10 cellular contexts compared by ENCODE assay signal in genomic region chr2:240690421-240691074, GRCh38. TPM values are rescaled to one million over a fixed set of nuclear protein-coding genes. Genes with fewer than 3 reads are reported as not detected.
A peak's percentile ranks its signal among the peaks of the same experiment; 100 is the strongest.
DNase-seq lines count a peak whose midpoint lies in the region; ATAC-seq, FAIRE-seq and TF ChIP-seq lines count a peak whose summit lies in the region.
"Not testable (repeated sequence)": the region's sequence is repeated elsewhere in the genome, so short reads cannot be mapped to it uniquely, and the experiment has no call there.
"Had no signal": no experiment of that assay in that cellular context is flagged by ENCODE, and none has a peak within 500 bp of the region (broad histone marks: within the 10 kb centered on the region; RNA-seq: fewer than 3 reads in every experiment).

No MANE protein-coding gene starts in this region.

- peak; percentile 47 for FAIRE-seq in bronchial epithelial cell (lab: Jason Lieb, UNC)

- not testable (repeated sequence) for H3K27ac ChIP-seq in CD4-positive, alpha-beta T cell (ENCODE audit: low read depth, low read length); upper lobe of right lung

- not testable (repeated sequence) for H3K9me3 ChIP-seq in CD4-positive, alpha-beta T cell (ENCODE audit: control insufficient read depth, low read length); upper lobe of right lung

- DNase-seq in CD4-positive, alpha-beta T cell; bronchial epithelial cell (ENCODE audit: low read depth): not testable (repeated sequence)
- DNase-seq in H7 (peak; percentile 28), Right ventricle myocardium superior (peak; percentile 10), upper lobe of right lung (peak; percentile 46)
- peak; percentile 2 for DNase-seq in T-helper 2 cell treated with Interferon-gamma antibody and Interleukin-4, amounts not matched to agents 5 μg/mL and 100 μg/mL, for 36 hours (ENCODE audit: low spot score)
- DNase-seq in activated T-cell treated with anti-CD3 and anti-CD28 coated beads, Interleukin-2, amount 50 U/mL, for 24 hours: peak; percentile 27
- peak in 1 of 10 donors; percentile 60 for DNase-seq in naive thymus-derived CD8-positive, alpha-beta T cell

- peak; percentile 71 for ATAC-seq in CD4-positive, alpha-beta T cell (ENCODE audit: poor library complexity)
- ATAC-seq in Right ventricle myocardium superior (ENCODE audit: poor library complexity); upper lobe of right lung: not testable (repeated sequence)
- ATAC-seq in naive thymus-derived CD8-positive, alpha-beta T cell: peak; percentile 73 to 82

- not testable (repeated sequence) for H3K36me3 ChIP-seq in H7 (replicated peaks; ENCODE audit: control insufficient read depth, insufficient read depth, low read length); bronchial epithelial cell (ENCODE audit: control insufficient read depth, insufficient read depth, low read length); upper lobe of right lung

- not testable (repeated sequence) for H3K4me3 ChIP-seq in H7 (ENCODE audit: insufficient read depth, low read depth, low read length); bronchial epithelial cell (ENCODE audit: low read depth, low read length); upper lobe of right lung

- H3K4me1 Mint-ChIP-seq in CD4-positive, alpha-beta T cell (ENCODE audit: low read depth); T-helper 2 cell treated with Interferon-gamma antibody and Interleukin-4, amounts not matched to agents 5 μg/mL and 100 μg/mL, for 36 hours (ENCODE audit: low read depth): not testable (repeated sequence)
- peaks cover 11% of the 10 kb centered on the region for H3K4me1 Mint-ChIP-seq in activated T-cell treated with anti-CD3 and anti-CD28 coated beads, Interleukin-2, amount 50 U/mL, for 24 hours (ENCODE audit: low read depth)
- peaks cover 0 to 13% (median 5%) of the 10 kb centered on the region in 4 donors for H3K4me1 Mint-ChIP-seq in naive thymus-derived CD8-positive, alpha-beta T cell

- H3K27me3 Mint-ChIP-seq in CD4-positive, alpha-beta T cell; T-helper 2 cell treated with Interferon-gamma antibody and Interleukin-4, amounts not matched to agents 5 μg/mL and 100 μg/mL, for 36 hours (ENCODE audit: low read depth); activated T-cell treated with anti-CD3 and anti-CD28 coated beads, Interleukin-2, amount 50 U/mL, for 24 hours; naive thymus-derived CD8-positive, alpha-beta T cell: not testable (repeated sequence)

- H3K36me3 Mint-ChIP-seq in CD4-positive, alpha-beta T cell (ENCODE audit: low read depth); T-helper 2 cell treated with Interferon-gamma antibody and Interleukin-4, amounts not matched to agents 5 μg/mL and 100 μg/mL, for 36 hours (ENCODE audit: low read depth); activated T-cell treated with anti-CD3 and anti-CD28 coated beads, Interleukin-2, amount 50 U/mL, for 24 hours (ENCODE audit: low read depth); naive thymus-derived CD8-positive, alpha-beta T cell: not testable (repeated sequence)

- CTCF ChIA-PET in CD4-positive, alpha-beta T cell (lab: Charles Lee): not testable (repeated sequence)

- H3K27me3 ChIP-seq in CD4-positive, alpha-beta T cell (ENCODE audit: control insufficient read depth, insufficient read depth, low read length); H7 (ENCODE audit: control insufficient read depth, insufficient read depth, low read length); bronchial epithelial cell (ENCODE audit: control insufficient read depth, insufficient read depth, low read length); upper lobe of right lung: not testable (repeated sequence)

- not testable (repeated sequence) for H3K4me1 ChIP-seq in upper lobe of right lung

- not testable (repeated sequence) for TF ChIP-seq CTCF in CD4-positive, alpha-beta T cell (IDR thresholded peaks at IDR 0.05); bronchial epithelial cell (IDR thresholded peaks at IDR 0.05; ENCODE audit: insufficient read depth, low read length, severe bottlenecking); upper lobe of right lung (IDR thresholded peaks at IDR 0.05)

- intact Hi-C loops in CD4-positive, alpha-beta T cell (cut with DNase I, micrococcal nuclease); Right ventricle myocardium superior (cut with DNase I); upper lobe of right lung (cut with DNase I): not testable (repeated sequence)

- not testable (repeated sequence) for H3K4me3 Mint-ChIP-seq in CD4-positive, alpha-beta T cell
- peak overlapping the region; percentile 38 for H3K4me3 Mint-ChIP-seq in T-helper 2 cell treated with Interferon-gamma antibody and Interleukin-4, amounts not matched to agents 5 μg/mL and 100 μg/mL, for 36 hours
- peak overlapping the region; percentile 4 for H3K4me3 Mint-ChIP-seq in activated T-cell treated with anti-CD3 and anti-CD28 coated beads, Interleukin-2, amount 50 U/mL, for 24 hours
- peak overlapping the region in 7 of 10 donors; percentile 24 to 64 (median 40) for H3K4me3 Mint-ChIP-seq in naive thymus-derived CD8-positive, alpha-beta T cell

- not testable (repeated sequence) for H3K9me3 Mint-ChIP-seq in CD4-positive, alpha-beta T cell; T-helper 2 cell treated with Interferon-gamma antibody and Interleukin-4, amounts not matched to agents 5 μg/mL and 100 μg/mL, for 36 hours; activated T-cell treated with anti-CD3 and anti-CD28 coated beads, Interleukin-2, amount 50 U/mL, for 24 hours; naive thymus-derived CD8-positive, alpha-beta T cell

- H3K27ac Mint-ChIP-seq in CD4-positive, alpha-beta T cell; T-helper 2 cell treated with Interferon-gamma antibody and Interleukin-4, amounts not matched to agents 5 μg/mL and 100 μg/mL, for 36 hours; activated T-cell treated with anti-CD3 and anti-CD28 coated beads, Interleukin-2, amount 50 U/mL, for 24 hours: not testable (repeated sequence)
- H3K27ac Mint-ChIP-seq in naive thymus-derived CD8-positive, alpha-beta T cell: peak overlapping the region in 3 of 10 donors; percentile 37 to 61 (median 41)

- POLR2A ChIA-PET in CD4-positive, alpha-beta T cell (lab: Charles Lee); naive thymus-derived CD8-positive, alpha-beta T cell (lab: Charles Lee): not testable (repeated sequence)

RNA-seq across cellular contexts. Expression of gene AQP12A, which starts 1.1 kb away (rescaled TPM):
- total RNA-seq in CD4-positive, alpha-beta T cell: not detected
- total RNA-seq in H7 (2014; rRNA removed; shearing (Covaris generic)): not detected in 2 replicates
- total RNA-seq in bronchial epithelial cell (not detected in 2 replicates), Right ventricle myocardium superior (not detected), upper lobe of right lung (not detected)
- not detected for total RNA-seq in naive thymus-derived CD8-positive, alpha-beta T cell
- polyA plus RNA-seq in naive thymus-derived CD8-positive, alpha-beta T cell: not detected
- total RNA-seq: Caco-2, M059J had no signal

RNA-seq across cellular contexts. Expression of gene AQP12B, which starts 7.9 kb away (rescaled TPM):
- not detected for total RNA-seq in CD4-positive, alpha-beta T cell
- not detected in 2 replicates for total RNA-seq in H7 (2014; rRNA removed; shearing (Covaris generic))
- total RNA-seq in bronchial epithelial cell (not detected in 2 replicates), Right ventricle myocardium superior (not detected), upper lobe of right lung (not detected)
- total RNA-seq in naive thymus-derived CD8-positive, alpha-beta T cell: not detected
- not detected for polyA plus RNA-seq in naive thymus-derived CD8-positive, alpha-beta T cell
- total RNA-seq: Caco-2, M059J had no signal
